Comparison of ENCODE assay signal across 9 cellular contexts in the genomic region with DNA sequence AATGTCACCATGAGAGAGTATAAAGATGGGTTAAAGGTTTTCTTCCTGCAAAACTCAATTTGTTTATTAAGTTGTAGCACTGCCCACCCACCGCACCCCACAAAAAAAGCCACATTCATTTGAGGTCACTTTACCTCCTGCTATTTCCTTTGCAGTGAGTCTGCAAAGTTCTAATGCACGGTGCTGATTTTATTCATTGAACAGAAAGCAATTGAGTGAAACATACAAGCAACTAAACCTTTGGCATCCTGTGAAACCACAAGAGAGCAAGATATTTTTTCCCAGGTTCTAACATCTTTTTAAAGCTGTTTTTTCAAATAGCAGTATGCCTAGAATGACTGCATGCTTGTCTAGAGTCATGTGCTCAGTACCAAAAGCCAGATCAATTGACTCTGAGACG. TPM values are rescaled to one million over a fixed set of nuclear protein-coding genes. Genes with fewer than 3 reads are reported as not detected.
DNase-seq lines count a peak whose midpoint lies in the region; ATAC-seq and TF ChIP-seq lines count a peak whose summit lies in the region.
"Had no signal": no experiment of that assay in that cellular context is flagged by ENCODE, and none has a peak within 500 bp of the region (broad histone marks: within the 10 kb centered on the region; RNA-seq: fewer than 3 reads in every experiment).

No MANE protein-coding gene starts in this region.

- H3K36me3 ChIP-seq in Peyer's patch, result no peaks in the 10 kb centered on the region
- no peaks in the 10 kb centered on the region for H3K36me3 ChIP-seq in kidney epithelial cell (ENCODE audit: control insufficient read depth, insufficient read depth, low read length)
- H3K36me3 ChIP-seq in prostate gland, result no peaks in the 10 kb centered on the region
- H3K36me3 ChIP-seq: uterus had no signal

- H3K4me1 ChIP-seq in Peyer's patch (peaks cover 0 to 4% (median 2%) of the 10 kb centered on the region in 4 donors), prostate gland (replicated peaks) (no peaks in the 10 kb centered on the region)
- H3K4me1 ChIP-seq: uterus had no signal

- H3K27ac ChIP-seq in Peyer's patch (peak overlapping the region in 1 of 4 donors; percentile 0), prostate gland (no peak overlapping the region)
- H3K27ac ChIP-seq: uterus had no signal

- TF ChIP-seq POLR2A in Peyer's patch (IDR thresholded peaks at IDR 0.05) (no peak), prostate gland (IDR thresholded peaks at IDR 0.05) (no peak)

- 76% methylated on average over 3 of the region's 3 CpGs for WGBS in prostate gland

- no peaks in the 10 kb centered on the region for H3K27me3 ChIP-seq in Peyer's patch
- no peaks in the 10 kb centered on the region for H3K27me3 ChIP-seq in kidney epithelial cell (ENCODE audit: control insufficient read depth, insufficient read depth, low read length)
- H3K27me3 ChIP-seq in prostate gland (replicated peaks; ENCODE audit: insufficient read depth), result no peaks in the 10 kb centered on the region
- H3K27me3 ChIP-seq: uterus had no signal

- H3K4me3 ChIP-seq in Peyer's patch (no peak overlapping the region), kidney epithelial cell (ENCODE audit: low read depth, low read length) (no peak overlapping the region), prostate gland (no peak overlapping the region)
- H3K4me3 ChIP-seq: uterus had no signal

- ATAC-seq in GM18502 (IDR thresholded peaks at IDR 0.05; ENCODE audit: poor library complexity, unreplicated experiment) (peak; percentile 62), GM21786 (IDR thresholded peaks at IDR 0.05; ENCODE audit: unreplicated experiment) (peak; percentile 46), omental fat pad (ENCODE audit: low FRiP score) (no peak)

- TF ChIP-seq CTCF in Peyer's patch (IDR thresholded peaks at IDR 0.05) (no peak), kidney epithelial cell (IDR thresholded peaks at IDR 0.05; ENCODE audit: insufficient read depth, low read length, poor library complexity, severe bottlenecking) (no peak), prostate gland (IDR thresholded peaks at IDR 0.05) (no peak), omental fat pad (IDR thresholded peaks at IDR 0.05) (no peak)

- peak in 2 of 3 donors; percentile 62 to 82 for DNase-seq in Peyer's patch
- peak; percentile 37 for DNase-seq in kidney epithelial cell (ENCODE audit: low read depth)
- DNase-seq in G401 (ENCODE audit: low spot score), result no peak
- DNase-seq in prostate gland (ENCODE audit: low spot score), result no peak
- no peak for DNase-seq in NCI-H510A treated with DMSO at 0.1 percent for 48 hours (lab: John Stamatoyannopoulos, UW)
- no peak for DNase-seq in omental fat pad (ENCODE audit: low spot score)
- DNase-seq: uterus had no signal

- in situ Hi-C loops in G401 (cut with HindIII; ENCODE audit: low sequenced_read_pairs), result no loop called here

- intact Hi-C loops in prostate gland (cut with DNase I), result no loop called here

- H3K9me3 ChIP-seq in Peyer's patch (no peaks in the 10 kb centered on the region), prostate gland (no peaks in the 10 kb centered on the region)
- H3K9me3 ChIP-seq: uterus had no signal

RNA-seq across cellular contexts. Expression of a gene that starts 39.0 kb away (rescaled TPM):
- total RNA-seq in Peyer's patch (100 to 1,000 TPM in 1 of 4 donors, 10 to 100 TPM in 3; 35.5 to 162 (median 77.6) TPM), kidney epithelial cell (102 and 118 TPM in 2 replicates), prostate gland (10 to 100 TPM; 40.5 to 59.6 TPM), omental fat pad (10 to 100 TPM; 33.9 to 80.3 (median 70.7) TPM)
- 62.8 and 78.0 TPM in 2 replicates for total RNA-seq in G401 (2014; rRNA removed; shearing (Covaris generic))

Comparison
In these comparisons a context has a peak if more than half of its experiments do, and no peak if none do; other contexts are left out.
1. DNase-seq: peak in Peyer's patch (2 of 3) and kidney epithelial cell (single experiment); none in G401 (single experiment), prostate gland (single experiment), NCI-H510A treated with DMSO at 0.1 percent for 48 hours (single experiment) and omental fat pad (single experiment).